Comparison of ENCODE assay signal across 8 cellular contexts in the genomic region with DNA sequence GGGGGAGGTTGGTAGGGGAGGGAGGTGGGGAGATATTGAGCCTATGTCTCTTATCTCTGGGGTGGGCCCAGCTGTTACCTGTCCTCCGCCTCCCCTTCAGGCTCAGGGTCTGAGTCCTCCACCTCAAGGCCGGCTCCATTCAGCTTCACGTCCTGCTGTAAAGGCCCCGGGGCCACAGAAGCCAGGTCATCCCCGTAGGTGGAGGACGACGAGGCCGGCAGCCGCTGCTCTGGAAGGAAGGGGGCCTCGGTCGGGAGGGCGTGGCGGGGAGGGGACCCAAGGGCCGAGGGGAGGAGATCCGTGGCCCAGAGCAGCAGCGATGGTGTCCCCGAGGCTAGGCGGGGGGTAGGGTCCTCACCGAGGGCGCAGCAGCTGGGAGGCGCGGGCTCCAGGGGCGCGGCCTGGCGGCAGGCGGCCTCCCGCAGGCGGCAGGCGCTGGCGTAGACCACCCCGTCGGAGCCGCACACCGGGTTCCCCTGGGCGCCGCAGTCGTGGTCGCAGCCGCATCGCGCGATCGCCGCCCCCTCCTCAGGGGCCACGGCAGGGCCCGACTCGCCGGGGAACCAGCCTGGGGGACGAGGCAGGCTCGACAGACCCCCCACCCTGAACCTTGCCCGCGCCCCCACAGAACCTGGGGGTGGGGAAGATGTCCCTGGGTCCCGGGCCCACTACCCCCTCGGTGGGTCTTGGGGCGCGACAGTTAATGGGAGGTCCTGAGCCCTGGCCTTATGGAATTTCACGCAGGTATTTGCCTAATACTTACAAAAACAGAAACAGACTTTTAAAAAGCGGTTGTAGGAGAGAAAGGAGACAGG. TPM values are rescaled to one million over a fixed set of nuclear protein-coding genes. Genes with fewer than 3 reads are reported as not detected.
A peak's percentile ranks its signal among the peaks of the same experiment; 100 is the strongest.
DNase-seq lines count a peak whose midpoint lies in the region; ATAC-seq and TF ChIP-seq lines count a peak whose summit lies in the region.

No MANE protein-coding gene starts in this region.

- H3K79me2 ChIP-seq in GM23338 (replicated peaks; ENCODE audit: insufficient read depth) = no peaks in the 10 kb centered on the region

- no peak overlapping the region for H3K9ac ChIP-seq in iPS-15b (ENCODE audit: low read depth, low read length)

- peaks cover 5% of the 10 kb centered on the region; the same call in 1 of the 3 replicates for H3K4me1 Mint-ChIP-seq in GM23338
- H3K4me1 Mint-ChIP-seq in activated CD4-positive, alpha-beta memory T cell treated with anti-CD3 and anti-CD28 coated beads, Interleukin-2, amount 10 ng/mL, durations not matched to agents 7 days and 5 days = peaks cover 35% of the 10 kb centered on the region

- no TSS peak for BruUV-seq in A673 (replicated peaks; lab: Mats Ljungman, UMichigan)

- H3K9me3 ChIP-seq in A673 (ENCODE audit: low read depth, low read length, poor library complexity, severe bottlenecking) (no peaks in the 10 kb centered on the region), iPS-15b (ENCODE audit: control insufficient read depth, insufficient read depth, low read length) (no peaks in the 10 kb centered on the region), stomach (no peaks in the 10 kb centered on the region)

- H3F3A ChIP-seq in GM23338 (replicated peaks; ENCODE audit: low read depth) = no peaks in the 10 kb centered on the region

- peak overlapping the region; percentile 92 for H3K4me2 ChIP-seq in GM23338

- no peaks in the 10 kb centered on the region for H3K9me2 ChIP-seq in GM23338 (ENCODE audit: insufficient read depth)

- TF ChIP-seq CTCF in A673 (conservative IDR thresholded peaks at IDR 0.05; ENCODE audit: low read depth, low read length) (no peak), GM23338 (conservative IDR thresholded peaks at IDR 0.05; ENCODE audit: low read depth in 2 of 2) (no peak), stomach (IDR thresholded peaks at IDR 0.05) (no peak)

- H3K4me1 ChIP-seq in A673 (ENCODE audit: insufficient read depth, low read length, poor library complexity, severe bottlenecking) = peaks cover 11% of the 10 kb centered on the region
- H3K4me1 ChIP-seq in GM23338 (ENCODE audit: insufficient read depth) = peaks cover 3% of the 10 kb centered on the region; the same call in 1 of the 2 replicates
- peaks cover 3% of the 10 kb centered on the region for H3K4me1 ChIP-seq in iPS-15b (ENCODE audit: control insufficient read depth, insufficient read depth, low read length)
- peaks cover 3 to 34% (median 23%) of the 10 kb centered on the region in 4 donors for H3K4me1 ChIP-seq in stomach

- H3K36me3 ChIP-seq in A673 (ENCODE audit: insufficient read depth, low read length, poor library complexity, severe bottlenecking) = no peaks in the 10 kb centered on the region
- H3K36me3 ChIP-seq in GM23338 (ENCODE audit: insufficient read depth) = no peaks in the 10 kb centered on the region
- H3K36me3 ChIP-seq in iPS-15b (ENCODE audit: control insufficient read depth, insufficient read depth, low read length) = no peaks in the 10 kb centered on the region
- no peaks in the 10 kb centered on the region for H3K36me3 ChIP-seq in stomach

- no peak for TF ChIP-seq EP300 in stomach (IDR thresholded peaks at IDR 0.05)

- POLR2A ChIA-PET in A673 (lab: Charles Lee; ENCODE audit: low non-redundant PET) = no interaction called here
- POLR2A ChIA-PET in activated CD4-positive, alpha-beta memory T cell treated with anti-CD3 and anti-CD28 coated beads, Interleukin-2, amount 10 ng/mL, durations not matched to agents 7 days and 5 days (lab: Charles Lee) = no interaction called here

- no peaks in the 10 kb centered on the region for H3K36me3 Mint-ChIP-seq in GM23338 (ENCODE audit: low read depth)
- no peaks in the 10 kb centered on the region for H3K36me3 Mint-ChIP-seq in activated CD4-positive, alpha-beta memory T cell treated with anti-CD3 and anti-CD28 coated beads, Interleukin-2, amount 10 ng/mL, durations not matched to agents 7 days and 5 days (ENCODE audit: low read depth)

- H3K4me3 Mint-ChIP-seq in GM23338 = peak overlapping the region; percentile 78
- peak overlapping the region; percentile 65 for H3K4me3 Mint-ChIP-seq in activated CD4-positive, alpha-beta memory T cell treated with anti-CD3 and anti-CD28 coated beads, Interleukin-2, amount 10 ng/mL, durations not matched to agents 7 days and 5 days

- no peaks in the 10 kb centered on the region for H4K20me1 ChIP-seq in GM23338 (replicated peaks; ENCODE audit: insufficient read depth)

- 2 to 4% (median 3%) methylated on average over 13 to 58 of the region's 58 CpGs for WGBS in stomach, 5 donors

- ATAC-seq in GM23338 (peak; percentile 20), GM19023 (IDR thresholded peaks at IDR 0.05; ENCODE audit: unreplicated experiment) (no peak)

- H3K27me3 ChIP-seq in A673 (replicated peaks; ENCODE audit: insufficient read depth, low read depth, low read length, poor library complexity) (no peaks in the 10 kb centered on the region), GM23338 (ENCODE audit: insufficient read depth) (peaks cover 16% of the 10 kb centered on the region), iPS-15b (ENCODE audit: control insufficient read depth, insufficient read depth, low read length) (peaks cover 12% of the 10 kb centered on the region), stomach (peaks cover 0 to 14% (median 5%) of the 10 kb centered on the region in 3 donors)

- H3K27me3 Mint-ChIP-seq in GM23338 (ENCODE audit: insufficient read depth, low read depth, poor library complexity) = peaks cover 24% of the 10 kb centered on the region
- peaks cover 20% of the 10 kb centered on the region for H3K27me3 Mint-ChIP-seq in activated CD4-positive, alpha-beta memory T cell treated with anti-CD3 and anti-CD28 coated beads, Interleukin-2, amount 10 ng/mL, durations not matched to agents 7 days and 5 days

- no peak for DNase-seq in A673 (ENCODE audit: low spot score)
- DNase-seq in GM23338 (ENCODE audit: low spot score) = peak; percentile 63
- no peak for DNase-seq in activated CD4-positive, alpha-beta memory T cell treated with anti-CD3 and anti-CD28 coated beads, Interleukin-2, amount 10 ng/mL, durations not matched to agents 7 days and 5 days
- DNase-seq in stomach = no peak
- no peak for DNase-seq in NCI-H510A treated with DMSO at 0.1 percent for 48 hours (lab: John Stamatoyannopoulos, UW)
- DNase-seq in stimulated activated CD4-positive, alpha-beta T cell treated with anti-CD3 and anti-CD28 coated beads, Interleukin-12 subunit alpha, Interleukin-12 subunit beta, amount 100 ng/mL, for 4 hours = no peak

- CTCF ChIA-PET in A673 (lab: Charles Lee) = no interaction called here
- CTCF ChIA-PET in activated CD4-positive, alpha-beta memory T cell treated with anti-CD3 and anti-CD28 coated beads, Interleukin-2, amount 10 ng/mL, durations not matched to agents 7 days and 5 days (lab: Charles Lee) = no interaction called here

- H2AFZ ChIP-seq in GM23338 = peak overlapping the region; percentile 97

- peak overlapping the region; percentile 51 for H3K4me3 ChIP-seq in A673 (ENCODE audit: low read depth, low read length, poor library complexity, severe bottlenecking)
- peak overlapping the region; percentile 91 for H3K4me3 ChIP-seq in GM23338
- peak overlapping the region; percentile 65 for H3K4me3 ChIP-seq in iPS-15b (ENCODE audit: low read depth, low read length)
- H3K4me3 ChIP-seq in stomach = peak overlapping the region; percentile 46 to 62 (median 56)

- intact Hi-C loops in A673 (cut with micrococcal nuclease; ENCODE audit: unreplicated experiment) (no loop called here), stomach (cut with DNase I; ENCODE audit: low total_unique reads) (no loop called here)

- no peak for TF ChIP-seq POLR2A in stomach (IDR thresholded peaks at IDR 0.05)

- no peaks in the 10 kb centered on the region; the same call in 2 of the 3 replicates for H3K9me3 Mint-ChIP-seq in GM23338
- no peaks in the 10 kb centered on the region for H3K9me3 Mint-ChIP-seq in activated CD4-positive, alpha-beta memory T cell treated with anti-CD3 and anti-CD28 coated beads, Interleukin-2, amount 10 ng/mL, durations not matched to agents 7 days and 5 days

- no peak overlapping the region for H3K27ac Mint-ChIP-seq in GM23338
- H3K27ac Mint-ChIP-seq in activated CD4-positive, alpha-beta memory T cell treated with anti-CD3 and anti-CD28 coated beads, Interleukin-2, amount 10 ng/mL, durations not matched to agents 7 days and 5 days = peak overlapping the region; percentile 58

- H3K27ac ChIP-seq in A673 (ENCODE audit: low read depth, low read length, poor library complexity, severe bottlenecking) (no peak overlapping the region), GM23338 (ENCODE audit: low read depth) (no peak overlapping the region), stomach (peak overlapping the region; percentile 52 to 75 (median 71))

TF ChIP-seq in GM23338, 12 proteins besides CTCF, POLR2A, EP300 and RAD21 (continues in another document):
- TF ChIP-seq, protein P1, sequence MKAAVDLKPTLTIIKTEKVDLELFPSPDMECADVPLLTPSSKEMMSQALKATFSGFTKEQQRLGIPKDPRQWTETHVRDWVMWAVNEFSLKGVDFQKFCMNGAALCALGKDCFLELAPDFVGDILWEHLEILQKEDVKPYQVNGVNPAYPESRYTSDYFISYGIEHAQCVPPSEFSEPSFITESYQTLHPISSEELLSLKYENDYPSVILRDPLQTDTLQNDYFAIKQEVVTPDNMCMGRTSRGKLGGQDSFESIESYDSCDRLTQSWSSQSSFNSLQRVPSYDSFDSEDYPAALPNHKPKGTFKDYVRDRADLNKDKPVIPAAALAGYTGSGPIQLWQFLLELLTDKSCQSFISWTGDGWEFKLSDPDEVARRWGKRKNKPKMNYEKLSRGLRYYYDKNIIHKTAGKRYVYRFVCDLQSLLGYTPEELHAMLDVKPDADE (IDR thresholded peaks at IDR 0.05) = no peak
- TF ChIP-seq EZH2 (IDR thresholded peaks at IDR 0.05; ENCODE audit: low read depth, unreplicated experiment) (no peak), POLR2AphosphoS5 (IDR thresholded peaks at IDR 0.05; ENCODE audit: low read depth) (no peak)

RNA-seq across cellular contexts. Expression of a gene that starts 7.5 kb away (rescaled TPM):
- total RNA-seq in A673 (2021) = not detected in 2 replicates
- not detected in 2 replicates for total RNA-seq in GM23338 (2014; rRNA removed; shearing (Covaris generic))
- 0.14 TPM in 1 of 2 replicates, not detected in the other for polyA plus RNA-seq in GM23338 (2016; fragmentation: Nextera tagmentation; extraction: Ambion mirVana)
- under 1 TPM; 0.08 to 0.13 TPM for total RNA-seq in activated CD4-positive, alpha-beta memory T cell treated with anti-CD3 and anti-CD28 coated beads, Interleukin-2, amount 10 ng/mL, durations not matched to agents 7 days and 5 days
- total RNA-seq in stomach = 1 to 10 TPM in 3 of 5 donors, under 1 TPM in 1, not detected in 1; 0.58 to 6.8 (median 2.8) TPM
- polyA plus RNA-seq in stomach = 1 to 10 TPM; 1.4 to 3.0 (median 1.8) TPM

Comparison
In these comparisons a context has a peak if more than half of its experiments do, and no peak if none do; other contexts are left out.
1. H3K27ac ChIP-seq: peak in stomach (5 of 5); none in A673 (single experiment) and GM23338 (single experiment).
2. Peak in every context shown above with its lines, with median percentiles within 50 percentile points of each other: H3K4me3 ChIP-seq.